Comparison of ENCODE assay signal across 15 cellular contexts in genomic region chr9:134944916-134945315, GRCh38. TPM values are rescaled to one million over a fixed set of nuclear protein-coding genes. Genes with fewer than 3 reads are reported as not detected.
"Had no signal": no experiment of that assay in that cellular context is flagged by ENCODE, and none has a peak within 500 bp of the region (broad histone marks: within the 10 kb centered on the region; RNA-seq: fewer than 3 reads in every experiment).

No MANE protein-coding gene starts in this region.

- H3K4me3 ChIP-seq: right lobe of liver had no signal

- H3K4me1 Mint-ChIP-seq: activated B cell treated with CpG ODN at 0.5 μM for 24 hours; activated CD4-positive, alpha-beta T cell treated with anti-CD3 and anti-CD28 coated beads, Interleukin-2, amount 10 ng/mL, durations not matched to agents 24 days and 14 days; central memory CD8-positive, alpha-beta T cell; immature natural killer cell had no signal

- H3K4me2 ChIP-seq: SK-N-SH had no signal

- ATAC-seq: effector memory CD8-positive, alpha-beta T cell had no signal

- H3K27me3 ChIP-seq: right lobe of liver had no signal

- H3K9me3 ChIP-seq: right lobe of liver, SK-N-SH had no signal

- H3K9me2 ChIP-seq: SK-N-SH had no signal

- H3K4me3 Mint-ChIP-seq: activated B cell treated with CpG ODN at 0.5 μM for 24 hours; activated CD4-positive, alpha-beta T cell treated with anti-CD3 and anti-CD28 coated beads, Interleukin-2, amount 10 ng/mL, durations not matched to agents 24 days and 14 days; activated naive CD4-positive, alpha-beta T cell treated with anti-CD3 and anti-CD28 coated beads for 36 hours; central memory CD8-positive, alpha-beta T cell; effector memory CD8-positive, alpha-beta T cell; immature natural killer cell; T-helper 1 cell treated with Interleukin-12 subunit alpha and Interleukin-12 subunit beta and Interleukin-4 antibody, amounts not matched to agents 30 μg/mL and 1 μg/mL, for 36 hours had no signal

- H3K9me3 Mint-ChIP-seq: activated B cell treated with CpG ODN at 0.5 μM for 24 hours; activated CD4-positive, alpha-beta T cell treated with anti-CD3 and anti-CD28 coated beads, Interleukin-2, amount 10 ng/mL, durations not matched to agents 24 days and 14 days; activated naive CD4-positive, alpha-beta T cell treated with anti-CD3 and anti-CD28 coated beads for 36 hours; central memory CD8-positive, alpha-beta T cell; effector memory CD8-positive, alpha-beta T cell; immature natural killer cell; T-helper 1 cell treated with Interleukin-12 subunit alpha and Interleukin-12 subunit beta and Interleukin-4 antibody, amounts not matched to agents 30 μg/mL and 1 μg/mL, for 36 hours had no signal

- H3K36me3 ChIP-seq: right lobe of liver had no signal

- H3K27me3 Mint-ChIP-seq: activated CD4-positive, alpha-beta T cell treated with anti-CD3 and anti-CD28 coated beads, Interleukin-2, amount 10 ng/mL, durations not matched to agents 24 days and 14 days had no signal

- H3K27ac ChIP-seq: right lobe of liver had no signal

- H3K4me1 ChIP-seq: right lobe of liver had no signal

- H3K27ac Mint-ChIP-seq: activated B cell treated with CpG ODN at 0.5 μM for 24 hours; activated CD4-positive, alpha-beta T cell treated with anti-CD3 and anti-CD28 coated beads, Interleukin-2, amount 10 ng/mL, durations not matched to agents 24 days and 14 days; activated naive CD4-positive, alpha-beta T cell treated with anti-CD3 and anti-CD28 coated beads for 36 hours; effector memory CD8-positive, alpha-beta T cell; immature natural killer cell; progenitor cell of endocrine pancreas; T-helper 1 cell treated with Interleukin-12 subunit alpha and Interleukin-12 subunit beta and Interleukin-4 antibody, amounts not matched to agents 30 μg/mL and 1 μg/mL, for 36 hours had no signal

- H3K36me3 Mint-ChIP-seq: immature natural killer cell had no signal

- DNase-seq: activated B cell treated with CpG ODN at 0.5 μM for 24 hours; activated CD4-positive, alpha-beta T cell treated with anti-CD3 and anti-CD28 coated beads, Interleukin-2, amount 10 ng/mL, durations not matched to agents 24 days and 14 days; activated naive CD4-positive, alpha-beta T cell treated with anti-CD3 and anti-CD28 coated beads for 36 hours; effector memory CD8-positive, alpha-beta T cell; immature natural killer cell; mammary epithelial cell; SK-N-SH; stimulated activated naive CD4-positive, alpha-beta T cell treated with Interleukin-2 at 50 U/mL for 16 hours; trophoblast cell had no signal

RNA-seq across cellular contexts. Expression of gene FCN1, which starts 27.2 kb away (rescaled TPM):
- total RNA-seq: activated CD4-positive, alpha-beta T cell treated with anti-CD3 and anti-CD28 coated beads, Interleukin-2, amount 10 ng/mL, durations not matched to agents 24 days and 14 days; activated naive CD4-positive, alpha-beta T cell treated with anti-CD3 and anti-CD28 coated beads for 36 hours; epithelial cell of proximal tubule; glomerular endothelial cell; mammary epithelial cell; progenitor cell of endocrine pancreas had no signal
- polyA plus RNA-seq: mammary epithelial cell, SK-N-SH had no signal
